ENCODE assay signal across 1 cellular context in the genomic region with DNA sequence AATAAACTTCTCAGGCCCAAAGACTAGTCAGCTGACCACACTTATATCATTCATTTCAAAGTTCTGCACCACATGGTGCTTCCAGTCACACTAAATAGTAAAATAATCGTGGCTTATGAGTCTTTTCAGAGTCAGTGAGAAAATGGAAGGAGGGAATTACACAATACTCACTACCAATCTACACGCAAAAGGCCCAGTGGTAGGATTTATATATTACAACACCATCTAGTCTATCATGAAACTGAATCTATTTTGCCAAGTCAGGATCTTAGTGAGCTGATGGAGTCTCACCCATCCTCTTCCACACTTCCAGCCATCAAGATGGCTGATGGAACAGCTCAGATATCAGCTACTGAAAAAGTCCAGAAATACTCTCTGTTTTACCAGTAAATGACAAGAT.
TF ChIP-seq lines count a peak whose summit lies in the region.

No MANE protein-coding gene starts in this region.

TF ChIP-seq in GM12878, 131 proteins besides CTCF, POLR2A, EP300 and RAD21:
- TF ChIP-seq MYB (IDR thresholded peaks at IDR 0.05; ENCODE audit: borderline replicate concordance, low read depth, low read length), result no peak
- TF ChIP-seq KDM1A (IDR thresholded peaks at IDR 0.05; ENCODE audit: borderline replicate concordance), result no peak
- TF ChIP-seq PAX5 (IDR thresholded peaks at IDR 0.05; ENCODE audit: borderline replicate concordance, low read depth, low read length), result no peak
- TF ChIP-seq IRF3 (IDR thresholded peaks at IDR 0.05), result no peak
